ENCODE assay signal across 9 cellular contexts in the genomic region with DNA sequence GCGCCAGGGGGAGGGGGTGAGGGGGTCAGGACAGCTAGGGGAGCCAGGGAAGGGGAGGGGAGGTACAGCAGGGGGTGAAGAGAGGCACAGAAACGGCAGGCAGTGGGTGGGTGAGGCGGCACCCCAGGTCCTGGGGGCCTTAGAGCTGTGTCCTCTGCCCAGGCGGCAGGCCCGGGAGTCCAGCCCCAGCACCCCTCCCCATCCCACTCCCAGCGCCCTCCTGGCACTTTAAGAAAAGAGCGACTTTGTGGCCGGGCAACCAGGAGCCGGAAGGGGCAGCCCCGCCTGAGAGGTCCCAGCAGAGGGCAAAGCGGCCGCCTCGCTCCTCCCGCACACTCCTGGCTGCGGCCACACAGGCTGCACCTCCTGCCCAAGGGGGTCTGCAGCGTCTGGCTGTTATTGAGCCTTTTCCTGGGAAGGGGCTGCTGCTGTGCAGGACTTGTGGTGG. TPM values are rescaled to one million over a fixed set of nuclear protein-coding genes. Genes with fewer than 3 reads are reported as not detected.
DNase-seq lines count a peak whose midpoint lies in the region; ATAC-seq and TF ChIP-seq lines count a peak whose summit lies in the region.
"Had no signal": no experiment of that assay in that cellular context is flagged by ENCODE, and none has a peak within 500 bp of the region (broad histone marks: within the 10 kb centered on the region; RNA-seq: fewer than 3 reads in every experiment).

No MANE protein-coding gene starts in this region.

- H3K9me3 ChIP-seq in mesenchymal stem cell (ENCODE audit: control insufficient read depth, low read length) = no peaks in the 10 kb centered on the region

- peak overlapping the region; percentile 91 to 95 for H3K4ac ChIP-seq in mesenchymal stem cell (ENCODE audit: low read depth in 1 of 2, low read length in 2 of 2)

- H4K8ac ChIP-seq in mesenchymal stem cell (ENCODE audit: low read length) = peak overlapping the region; percentile 97

- TF ChIP-seq CTCF in choroid plexus epithelial cell (conservative IDR thresholded peaks at IDR 0.05; ENCODE audit: low read depth, low read length) = no peak

- peak overlapping the region in 1 of 2 experiments; percentile 74 for H3K14ac ChIP-seq in mesenchymal stem cell (ENCODE audit: low read length in 2 of 2)

- H3K36me3 ChIP-seq in mesenchymal stem cell (ENCODE audit: control insufficient read depth in 1 of 2, insufficient read depth in 2 of 2, low read depth in 1 of 2, low read length in 2 of 2) = peaks cover 5 to 53% of the 10 kb centered on the region in 2 experiments

- H3K27ac ChIP-seq in mesenchymal stem cell (ENCODE audit: low read length, poor library complexity, severe bottlenecking) = peak overlapping the region; percentile 98
- H3K27ac ChIP-seq: KMS-11 had no signal

- peak overlapping the region; percentile 93 to 99 for H2BK12ac ChIP-seq in mesenchymal stem cell (ENCODE audit: low read length in 2 of 2)

- DNase-seq in DMS 273 (lab: John Stamatoyannopoulos, UW; ENCODE audit: unreplicated experiment) (peak; percentile 63), DMS 273 treated with DMSO at 0.1 percent for 48 hours (lab: John Stamatoyannopoulos, UW) (no peak), choroid plexus epithelial cell (ENCODE audit: low read depth) (no peak), mesenchymal stem cell (no peak), ureter (ENCODE audit: low spot score) (peak; percentile 49), T-helper 2 cell (no peak)

- no peak overlapping the region for H2AFZ ChIP-seq in mesenchymal stem cell (ENCODE audit: low read depth, low read length)

- 3% methylated on average over 12 of the region's 16 CpGs for WGBS in mesenchymal stem cell

- no peak for ATAC-seq in GM18502 (IDR thresholded peaks at IDR 0.05; ENCODE audit: poor library complexity, unreplicated experiment)
- ATAC-seq in GM19351 (IDR thresholded peaks at IDR 0.05; ENCODE audit: unreplicated experiment) = no peak

- H4K91ac ChIP-seq in mesenchymal stem cell (ENCODE audit: low read length) = peak overlapping the region; percentile 94

- H2BK120ac ChIP-seq in mesenchymal stem cell (ENCODE audit: low read depth, low read length) = peak overlapping the region; percentile 90

- peak overlapping the region; percentile 92 to 96 for H3K18ac ChIP-seq in mesenchymal stem cell (ENCODE audit: low read depth in 1 of 2, low read length in 2 of 2)

- H2AK5ac ChIP-seq in mesenchymal stem cell (ENCODE audit: low read length, severe bottlenecking) = peak overlapping the region; percentile 96

- H3K27me3 ChIP-seq in mesenchymal stem cell (ENCODE audit: control insufficient read depth in 1 of 2, insufficient read depth in 1 of 2, low read length in 2 of 2) = no peaks in the 10 kb centered on the region

- peak overlapping the region; percentile 80 for H3K4me2 ChIP-seq in mesenchymal stem cell (ENCODE audit: low read length, poor library complexity, severe bottlenecking)
- H3K4me2 ChIP-seq: KMS-11 had no signal

- no peak overlapping the region for H3K9ac ChIP-seq in mesenchymal stem cell (ENCODE audit: low read length)
- H3K9ac ChIP-seq: KMS-11 had no signal

- H2BK5ac ChIP-seq in mesenchymal stem cell (ENCODE audit: low read depth, low read length, poor library complexity, severe bottlenecking) = peak overlapping the region; percentile 94

- H3K4me1 ChIP-seq in mesenchymal stem cell (ENCODE audit: control insufficient read depth, insufficient read depth, low read depth, low read length) = peaks cover 78% of the 10 kb centered on the region

- peaks cover 37% of the 10 kb centered on the region for H3K79me1 ChIP-seq in mesenchymal stem cell (replicated peaks; ENCODE audit: low read length, poor library complexity, severe bottlenecking)

- H2BK15ac ChIP-seq in mesenchymal stem cell (ENCODE audit: low read depth, poor library complexity, severe bottlenecking) = peak overlapping the region; percentile 98

- H3K4me3 ChIP-seq in choroid plexus epithelial cell (ENCODE audit: low read depth, low read length) = peak overlapping the region; percentile 59
- H3K4me3 ChIP-seq in mesenchymal stem cell (ENCODE audit: insufficient read depth in 1 of 2, low read depth in 1 of 2, low read length in 2 of 2) = peak overlapping the region in 1 of 2 experiments; percentile 23

- H3K23ac ChIP-seq in mesenchymal stem cell (ENCODE audit: low read length in 2 of 2) = peak overlapping the region; percentile 53 to 66

RNA-seq across cellular contexts. Expression of gene NACC2, which starts 42.6 kb away (rescaled TPM):
- 25.9 TPM for polyA plus RNA-seq in mesenchymal stem cell (2013, experiment 1 of 2)
- 26.0 TPM for polyA plus RNA-seq in mesenchymal stem cell (2013, experiment 2 of 2)
- total RNA-seq in ureter = 36.0 TPM

Comparison
In these comparisons a context has a peak if more than half of its experiments do, and no peak if none do; other contexts are left out.
1. DNase-seq: peak in DMS 273 (single experiment) and ureter (single experiment); none in DMS 273 treated with DMSO at 0.1 percent for 48 hours (single experiment), choroid plexus epithelial cell (single experiment), mesenchymal stem cell (single experiment) and T-helper 2 cell (0 of 5).